Comparison of ENCODE assay signal across 17 cellular contexts in the genomic region with DNA sequence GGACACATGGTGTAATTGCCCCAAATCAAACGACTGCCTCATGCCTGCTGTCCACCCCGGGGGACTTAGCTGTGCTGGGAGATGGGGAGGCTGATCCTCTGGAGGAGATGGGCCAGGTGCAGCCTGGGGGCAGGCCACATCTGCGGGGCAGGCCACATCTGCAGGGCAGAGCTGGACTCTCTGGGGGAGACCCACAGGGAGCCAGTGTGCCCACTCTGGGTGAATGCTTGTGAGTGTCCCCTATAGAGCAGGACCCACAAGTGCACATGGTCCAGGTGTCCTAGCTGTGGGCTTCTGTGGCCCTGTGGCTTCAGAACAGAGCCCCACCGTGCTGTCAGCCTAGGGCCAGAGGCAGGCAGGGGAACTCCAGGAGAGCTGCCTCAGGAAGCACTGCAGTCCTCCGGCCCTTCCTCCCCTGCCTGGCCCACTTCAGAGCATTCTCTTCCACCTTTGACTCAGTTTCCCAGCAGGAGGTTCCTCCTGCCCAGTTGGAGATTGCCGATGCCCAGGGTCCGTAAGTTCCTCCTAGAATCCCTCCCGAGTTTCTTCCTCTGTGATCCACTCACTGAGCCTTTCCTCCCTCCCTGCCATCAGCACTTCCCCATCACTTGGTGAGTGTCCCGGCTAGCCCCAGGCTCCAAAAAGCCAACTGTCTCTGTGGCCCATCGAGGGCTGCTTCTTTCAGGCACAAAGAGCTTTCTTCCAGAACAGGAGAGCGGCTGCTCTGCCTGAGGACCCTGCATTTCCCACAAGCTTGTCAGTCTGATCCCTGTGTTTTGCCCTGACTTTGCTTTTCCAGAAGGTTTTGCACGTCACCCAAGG. TPM values are rescaled to one million over a fixed set of nuclear protein-coding genes. Genes with fewer than 3 reads are reported as not detected.
DNase-seq lines count a peak whose midpoint lies in the region; ATAC-seq, FAIRE-seq and TF ChIP-seq lines count a peak whose summit lies in the region.
"Had no signal": no experiment of that assay in that cellular context is flagged by ENCODE, and none has a peak within 500 bp of the region (broad histone marks: within the 10 kb centered on the region; RNA-seq: fewer than 3 reads in every experiment).

No MANE protein-coding gene starts in this region.

- peaks cover 22% of the 10 kb centered on the region for H3K27me3 Mint-ChIP-seq in progenitor cell of endocrine pancreas

- no peaks in the 10 kb centered on the region for H3K36me3 Mint-ChIP-seq in progenitor cell of endocrine pancreas (ENCODE audit: insufficient read depth)
- H3K36me3 Mint-ChIP-seq: CD8-positive, alpha-beta T cell had no signal

- H3K9ac ChIP-seq in kidney (ENCODE audit: low read length in 2 of 2) = no peak overlapping the region
- H3K9ac ChIP-seq: BLaER1 had no signal

- ATAC-seq in HG02870 (IDR thresholded peaks at IDR 0.05; ENCODE audit: unreplicated experiment) = no peak
- ATAC-seq: CD8-positive, alpha-beta T cell; K562; Right ventricle myocardium inferior had no signal

- no peak overlapping the region for H3K4me3 Mint-ChIP-seq in progenitor cell of endocrine pancreas (ENCODE audit: low read depth)
- H3K4me3 Mint-ChIP-seq: CD8-positive, alpha-beta T cell had no signal

- intact Hi-C loops in kidney (cut with DNase I) (no loop called here), spleen (cut with DNase I; ENCODE audit: low total_unique reads) (no loop called here), vagina (cut with DNase I) (no loop called here)

- H3K36me3 ChIP-seq in kidney (ENCODE audit: control insufficient read depth in 1 of 2, insufficient read depth in 2 of 2, low read length in 2 of 2) = no peaks in the 10 kb centered on the region
- no peaks in the 10 kb centered on the region for H3K36me3 ChIP-seq in spleen
- no peaks in the 10 kb centered on the region for H3K36me3 ChIP-seq in vagina
- H3K36me3 ChIP-seq: BLaER1 had no signal

- 66 to 84% (median 71%) methylated on average over 12 of the region's 12 CpGs for WGBS in spleen, 5 donors

- H3K4me1 Mint-ChIP-seq in progenitor cell of endocrine pancreas (ENCODE audit: low read depth) = no peaks in the 10 kb centered on the region

- H3K27ac ChIP-seq in kidney (ENCODE audit: low read depth in 2 of 2, low read length in 2 of 2) (no peak overlapping the region), spleen (no peak overlapping the region), vagina (no peak overlapping the region)
- H3K27ac ChIP-seq: BLaER1, PC-9 had no signal

- TF ChIP-seq CTCF in kidney (IDR thresholded peaks at IDR 0.05; ENCODE audit: borderline replicate concordance, extremely low read depth, insufficient read depth) = no peak
- TF ChIP-seq CTCF in spleen (IDR thresholded peaks at IDR 0.05 in 8 of 11, conservative IDR thresholded peaks at IDR 0.05 in 3 of 11) = no peak
- TF ChIP-seq CTCF in vagina (IDR thresholded peaks at IDR 0.05) = no peak
- TF ChIP-seq CTCF in progenitor cell of endocrine pancreas (IDR thresholded peaks at IDR 0.05; ENCODE audit: unreplicated experiment) = no peak

- no peak for FAIRE-seq in kidney (lab: Jason Lieb, UNC)
- FAIRE-seq: A204.1, K562 had no signal

- no peaks in the 10 kb centered on the region for H3K9me3 Mint-ChIP-seq in progenitor cell of endocrine pancreas (ENCODE audit: low read depth)
- H3K9me3 Mint-ChIP-seq: CD8-positive, alpha-beta T cell had no signal

- TF ChIP-seq POLR2A in spleen (IDR thresholded peaks at IDR 0.05) (no peak), vagina (IDR thresholded peaks at IDR 0.05) (no peak)

- no peak overlapping the region for H3K27ac Mint-ChIP-seq in progenitor cell of endocrine pancreas
- H3K27ac Mint-ChIP-seq: CD8-positive, alpha-beta T cell had no signal

- H3K27me3 ChIP-seq in spleen (replicated peaks in 1 of 7) (peaks cover 0 to 19% (median 0%) of the 10 kb centered on the region in 7 donors), vagina (no peaks in the 10 kb centered on the region)
- H3K27me3 ChIP-seq: BLaER1 had no signal

- H3K4me3 ChIP-seq in kidney (ENCODE audit: low read length in 2 of 2) = no peak overlapping the region
- H3K4me3 ChIP-seq in spleen = no peak overlapping the region
- no peak overlapping the region for H3K4me3 ChIP-seq in vagina
- H3K4me3 ChIP-seq: BLaER1, K562, PC-9 had no signal

- peak; percentile 49 for DNase-seq in activated effector memory CD4-positive, alpha-beta T cell treated with anti-CD3 and anti-CD28 coated beads, Interleukin-2, amount 50 U/mL, for 16 hours
- no peak for DNase-seq in activated effector memory CD4-positive, alpha-beta T cell treated with Interleukin-2 at 50 U/mL for 16 hours
- DNase-seq in kidney = peak; percentile 58
- DNase-seq in spleen = peak; percentile 73
- DNase-seq in vagina (ENCODE audit: extremely low spot score in 2 of 2) = peak; percentile 83 to 94
- DNase-seq in NCI-H446 (lab: John Stamatoyannopoulos, UW) = no peak
- DNase-seq in progenitor cell of endocrine pancreas (ENCODE audit: low spot score, unreplicated experiment) = no peak
- DNase-seq: CD8-positive, alpha-beta T cell; HCEC 1CT; NCI-H187 treated with DMSO at 0.1 percent for 48 hours; NCI-H774; PC-9 had no signal

- no peaks in the 10 kb centered on the region for H3K9me3 ChIP-seq in kidney (ENCODE audit: control insufficient read depth in 1 of 2, low read length in 2 of 2)
- H3K9me3 ChIP-seq in spleen = no peaks in the 10 kb centered on the region
- no peaks in the 10 kb centered on the region for H3K9me3 ChIP-seq in vagina
- H3K9me3 ChIP-seq: BLaER1 had no signal

- H3K4me1 ChIP-seq in kidney (ENCODE audit: control insufficient read depth in 1 of 2, insufficient read depth in 1 of 2, low read depth in 1 of 2, low read length in 2 of 2) = no peaks in the 10 kb centered on the region
- H3K4me1 ChIP-seq in spleen = no peaks in the 10 kb centered on the region
- no peaks in the 10 kb centered on the region for H3K4me1 ChIP-seq in vagina
- H3K4me1 ChIP-seq: BLaER1 had no signal

RNA-seq across cellular contexts. Expression of a gene that starts 50.3 kb away (rescaled TPM):
- total RNA-seq in kidney (not detected), spleen (1 to 10 TPM in 4 of 7 donors, under 1 TPM in 3; 0.43 to 5.6 (median 1.0) TPM), vagina (12.0 TPM), progenitor cell of endocrine pancreas (0.07 TPM in 1 of 2 replicates, not detected in the other)
- polyA plus RNA-seq in kidney (ENCODE audit: insufficient read depth, low read depth, low replicate concordance) (not detected), spleen (under 1 TPM; 0.04 to 0.13 (median 0.06) TPM)
- total RNA-seq: CD8-positive, alpha-beta T cell; K562; PC-9 had no signal

Comparison
In these comparisons a context has a peak if more than half of its experiments do, and no peak if none do; other contexts are left out.
1. DNase-seq: peak in activated effector memory CD4-positive, alpha-beta T cell treated with anti-CD3 and anti-CD28 coated beads, Interleukin-2, amount 50 U/mL, for 16 hours (single experiment), kidney (single experiment), spleen (single experiment) and vagina (2 of 2); none in activated effector memory CD4-positive, alpha-beta T cell treated with Interleukin-2 at 50 U/mL for 16 hours (single experiment), NCI-H446 (0 of 2) and progenitor cell of endocrine pancreas (single experiment).